Comparison of ENCODE assay signal across 10 cellular contexts in genomic region chr12:10220398-10221077, GRCh38. TPM values are rescaled to one million over a fixed set of nuclear protein-coding genes. Genes with fewer than 3 reads are reported as not detected.
DNase-seq lines count a peak whose midpoint lies in the region; ATAC-seq and TF ChIP-seq lines count a peak whose summit lies in the region.
"Had no signal": no experiment of that assay in that cellular context is flagged by ENCODE, and none has a peak within 500 bp of the region (broad histone marks: within the 10 kb centered on the region; RNA-seq: fewer than 3 reads in every experiment).

No MANE protein-coding gene starts in this region.

- H3K27me3 ChIP-seq in esophagus muscularis mucosa (no peaks in the 10 kb centered on the region), upper lobe of left lung (no peaks in the 10 kb centered on the region)

- 54% methylated on average over 8 of the region's 8 CpGs for WGBS in esophagus muscularis mucosa
- 33 to 43% methylated on average over 8 of the region's 8 CpGs for WGBS in upper lobe of left lung, 2 donors

- peak; percentile 88 for DNase-seq in NCI-H82 treated with DMSO at 0.1 percent for 48 hours (lab: John Stamatoyannopoulos, UW; ENCODE audit: unreplicated experiment)
- DNase-seq in esophagus muscularis mucosa (ENCODE audit: extremely low spot score), result no peak
- DNase-seq in midbrain (lab: John Stamatoyannopoulos, UW), result peak; percentile 50
- DNase-seq in upper lobe of left lung, result peak in 1 of 2 donors; percentile 73
- DNase-seq in NCI-H1048 (lab: John Stamatoyannopoulos, UW), result no peak
- DNase-seq: activated CD8-positive, alpha-beta memory T cell treated with anti-CD3 and anti-CD28 coated beads, Interleukin-2, amount 10 ng/mL, durations not matched to agents 7 days and 5 days; foreskin melanocyte; Kasumi-1 had no signal

- TF ChIP-seq EP300 in esophagus muscularis mucosa (IDR thresholded peaks at IDR 0.05) (no peak), upper lobe of left lung (IDR thresholded peaks at IDR 0.05) (peak in 2 of 4 donors; percentile 40 to 79)

- H3K9me3 ChIP-seq in esophagus muscularis mucosa (no peaks in the 10 kb centered on the region), upper lobe of left lung (no peaks in the 10 kb centered on the region)

- intact Hi-C loops in esophagus muscularis mucosa (cut with DNase I), result no loop called here

- ATAC-seq in upper lobe of left lung (ENCODE audit: low FRiP score in 2 of 2) (peak; percentile 81 to 90), HG03108 (IDR thresholded peaks at IDR 0.05; ENCODE audit: unreplicated experiment) (no peak), HG03521 (IDR thresholded peaks at IDR 0.05; ENCODE audit: unreplicated experiment) (no peak)
- ATAC-seq: activated CD8-positive, alpha-beta memory T cell treated with anti-CD3 and anti-CD28 coated beads, Interleukin-2, amount 10 ng/mL, durations not matched to agents 7 days and 5 days had no signal

- H3K4me1 ChIP-seq in esophagus muscularis mucosa, result peaks cover 37 to 55% (median 48%) of the 10 kb centered on the region in 4 donors
- H3K4me1 ChIP-seq in upper lobe of left lung, result peaks cover 4 to 31% (median 17%) of the 10 kb centered on the region in 4 donors

- TF ChIP-seq CTCF in esophagus muscularis mucosa (IDR thresholded peaks at IDR 0.05) (no peak), upper lobe of left lung (IDR thresholded peaks at IDR 0.05) (no peak)

- TF ChIP-seq POLR2A in esophagus muscularis mucosa (IDR thresholded peaks at IDR 0.05; ENCODE audit: low read depth), result no peak
- TF ChIP-seq POLR2A in upper lobe of left lung (IDR thresholded peaks at IDR 0.05), result no peak

- peaks cover 39 to 88% (median 72%) of the 10 kb centered on the region in 4 donors for H3K36me3 ChIP-seq in esophagus muscularis mucosa
- H3K36me3 ChIP-seq in upper lobe of left lung, result peaks cover 40 to 78% (median 57%) of the 10 kb centered on the region in 4 donors

- H3K27ac ChIP-seq in esophagus muscularis mucosa (replicated peaks in 1 of 4), result peak overlapping the region; percentile 58 to 76 (median 70)
- H3K27ac ChIP-seq in upper lobe of left lung, result peak overlapping the region; percentile 33 to 80 (median 62)

- H3K4me3 ChIP-seq in esophagus muscularis mucosa, result no peak overlapping the region
- H3K4me3 ChIP-seq in upper lobe of left lung, result no peak overlapping the region

RNA-seq across cellular contexts. Expression of gene GABARAPL1, which starts 7.9 kb away (rescaled TPM):
- total RNA-seq in esophagus muscularis mucosa (100 to 1,000 TPM; 142 to 352 (median 213) TPM), upper lobe of left lung (100 to 1,000 TPM in 3 of 6 donors, 10 to 100 TPM in 3; 88.9 to 114 (median 97.9) TPM)

RNA-seq across cellular contexts. Expression of gene TMEM52B, which starts 41.7 kb away (rescaled TPM):
- total RNA-seq in esophagus muscularis mucosa (1 to 10 TPM in 1 of 4 donors, under 1 TPM in 1, not detected in 2; 0.17 to 1.6 TPM), upper lobe of left lung (1 to 10 TPM in 3 of 6 donors, under 1 TPM in 2, not detected in 1; 0.55 to 2.7 (median 1.1) TPM)
- total RNA-seq: activated CD8-positive, alpha-beta memory T cell treated with anti-CD3 and anti-CD28 coated beads, Interleukin-2, amount 10 ng/mL, durations not matched to agents 7 days and 5 days had no signal

RNA-seq across cellular contexts. Expression of gene OLR1, which starts 48.6 kb away (rescaled TPM):
- total RNA-seq in esophagus muscularis mucosa, result 1 to 10 TPM in 1 of 4 donors, under 1 TPM in 2, not detected in 1; 0.40 to 1.2 (median 0.58) TPM
- 100 to 1,000 TPM in 4 of 6 donors, 10 to 100 TPM in 2; 51.2 to 163 (median 113) TPM for total RNA-seq in upper lobe of left lung
- total RNA-seq: activated CD8-positive, alpha-beta memory T cell treated with anti-CD3 and anti-CD28 coated beads, Interleukin-2, amount 10 ng/mL, durations not matched to agents 7 days and 5 days had no signal

Comparison
In these comparisons a context has a peak if more than half of its experiments do, and no peak if none do; other contexts are left out.
1. DNase-seq: peak in NCI-H82 treated with DMSO at 0.1 percent for 48 hours (single experiment) and midbrain (single experiment); none in esophagus muscularis mucosa (single experiment) and NCI-H1048 (single experiment).
2. ATAC-seq: peak in upper lobe of left lung (2 of 2); none in HG03108 (single experiment) and HG03521 (single experiment).
3. RNA of gene OLR1, which starts 48.6 kb away (total RNA-seq): 51.2 to 163 TPM in upper lobe of left lung; 0.40 to 1.2 TPM in esophagus muscularis mucosa; every median in the first group is over 10 times any median in the second.